In genomic region chr7:3762146-3762831, GRCh38 we compare ENCODE assay signal across 1 cellular context.
TF ChIP-seq lines count a peak whose summit lies in the region.

No MANE protein-coding gene starts in this region.

TF ChIP-seq in IMR-90, 13 proteins besides CTCF, POLR2A, EP300 and RAD21:
- TF ChIP-seq RFX5 (IDR thresholded peaks at IDR 0.05; ENCODE audit: low read depth, low read length), result no peak
- TF ChIP-seq MAFK (IDR thresholded peaks at IDR 0.05; ENCODE audit: low read depth, low read length), result no peak
- no peak for TF ChIP-seq BHLHE40 (IDR thresholded peaks at IDR 0.05; ENCODE audit: low read depth, low read length)
- TF ChIP-seq MXI1 (IDR thresholded peaks at IDR 0.05; ENCODE audit: borderline replicate concordance, low read depth, low read length), result no peak
- no peak for TF ChIP-seq RCOR1 (IDR thresholded peaks at IDR 0.05; ENCODE audit: insufficient replicate concordance, low read length)
- TF ChIP-seq CEBPB (IDR thresholded peaks at IDR 0.05; ENCODE audit: low read depth, low read length), result no peak
- TF ChIP-seq SMC3 (IDR thresholded peaks at IDR 0.05; ENCODE audit: low read depth, low read length), result no peak
- TF ChIP-seq ELK1 (IDR thresholded peaks at IDR 0.05; ENCODE audit: borderline replicate concordance, low read depth, low read length), result no peak
- no peak for TF ChIP-seq CHD1 (IDR thresholded peaks at IDR 0.05; ENCODE audit: low read depth, low read length)
- no peak for TF ChIP-seq NFE2L2 (IDR thresholded peaks at IDR 0.05; ENCODE audit: low read depth, low read length)
- no peak for TF ChIP-seq USF2 (IDR thresholded peaks at IDR 0.05; ENCODE audit: low read depth, low read length)
- TF ChIP-seq MAZ (IDR thresholded peaks at IDR 0.05; ENCODE audit: borderline replicate concordance, low read depth, low read length), result no peak
